Comparison of ENCODE assay signal across 8 cellular contexts in genomic region chr2:113756088-113757058, GRCh38. TPM values are rescaled to one million over a fixed set of nuclear protein-coding genes. Genes with fewer than 3 reads are reported as not detected.
DNase-seq lines count a peak whose midpoint lies in the region; ATAC-seq lines count a peak whose summit lies in the region.

TSS of gene SLC35F5 (minus strand) at chr2:113756642. CDS start at chr2:113756409, 233 bp downstream.

- DNase-seq in COLO829 (ENCODE audit: low spot score) (peak; percentile 64), HT1080 (ENCODE audit: low read depth) (peak; percentile 77), NOMO-1 (lab: John Stamatoyannopoulos, UW; ENCODE audit: unreplicated experiment in 2 of 2) (peak; percentile 92 to 95), memory B cell (ENCODE audit: low spot score in 2 of 2) (peak; percentile 97 to 99)
- DNase-seq in effector CD8-positive, alpha-beta T cell (lab: John Stamatoyannopoulos, UW): peak; percentile 91
- DNase-seq in stimulated activated CD8-positive, alpha-beta memory T cell treated with anti-CD3 and anti-CD28 coated beads, Interleukin-12 subunit alpha, Interleukin-12 subunit beta, amount 100 ng/mL, for 1 hour (ENCODE audit: low read depth): peak; percentile 91

- H3K27me3 Mint-ChIP-seq in memory B cell: no peaks in the 10 kb centered on the region

- peaks cover 8% of the 10 kb centered on the region for H3K4me1 Mint-ChIP-seq in memory B cell

- peak within 1 kb of the TSS; percentile 89 for H3K4me3 Mint-ChIP-seq in memory B cell

- H3K27ac Mint-ChIP-seq in memory B cell: peak within 1 kb of the TSS; percentile 95

- POLR2A ChIA-PET in activated CD8-positive, alpha-beta memory T cell treated with anti-CD3 and anti-CD28 coated beads for 36 hours (lab: Charles Lee): interaction anchor here (0.6 to 1.6 kb wide), 10 partner anchors 10 to 513 kb away, joined by 3 to 13 read pairs (median 6); partner anchors contain the start of gene ACTR3

- CTCF ChIA-PET in activated CD8-positive, alpha-beta memory T cell treated with anti-CD3 and anti-CD28 coated beads for 36 hours (lab: Charles Lee): interaction anchor here (0.6 to 1.2 kb wide), 6 partner anchors 37 to 223 kb away, joined by 3 to 4 read pairs (median 3); no protein-coding TSS in a partner anchor

- ATAC-seq in GM21367 (IDR thresholded peaks at IDR 0.05; ENCODE audit: unreplicated experiment) (peak; percentile 82), memory B cell (ENCODE audit: low read depth) (peak; percentile 86)

- H3K9me3 Mint-ChIP-seq in memory B cell: no peaks in the 10 kb centered on the region

- peaks cover 2% of the 10 kb centered on the region for H3K36me3 Mint-ChIP-seq in memory B cell

RNA-seq across cellular contexts. Expression of gene SLC35F5, which starts in this region (rescaled TPM):
- total RNA-seq in HT1080 (2014; rRNA removed; shearing (Covaris generic)): 45.6 and 54.3 TPM in 2 replicates
- 43.6 and 45.6 TPM in 2 replicates for polyA plus RNA-seq in HT1080 (2015; cell fraction: cytosol; rRNA removed)
- 56.7 and 64.3 TPM in 2 replicates for polyA plus RNA-seq in HT1080 (2015; cell fraction: nucleus; rRNA removed)
- 10 to 100 TPM; 28.1 to 28.7 TPM for total RNA-seq in activated CD8-positive, alpha-beta memory T cell treated with anti-CD3 and anti-CD28 coated beads for 36 hours

Comparison
In these comparisons a context has a peak if more than half of its experiments do, and no peak if none do; other contexts are left out.
1. Peak in every context shown above with its lines: DNase-seq and ATAC-seq.